8 cellular contexts compared by ENCODE assay signal in genomic region chr6:15254074-15254975, GRCh38. TPM values are rescaled to one million over a fixed set of nuclear protein-coding genes. Genes with fewer than 3 reads are reported as not detected.
DNase-seq lines count a peak whose midpoint lies in the region; ATAC-seq, FAIRE-seq and TF ChIP-seq lines count a peak whose summit lies in the region.

No MANE protein-coding gene starts in this region.

- no peaks in the 10 kb centered on the region for H3K9me3 ChIP-seq in heart right ventricle
- H3K9me3 ChIP-seq in kidney (ENCODE audit: control insufficient read depth in 1 of 2, low read length in 2 of 2), result no peaks in the 10 kb centered on the region

- no peak for FAIRE-seq in kidney (lab: Jason Lieb, UNC)

- no peaks in the 10 kb centered on the region for H3K27me3 Mint-ChIP-seq in T-helper 1 cell treated with Interleukin-12 subunit alpha and Interleukin-12 subunit beta and Interleukin-4 antibody, amounts not matched to agents 30 μg/mL and 1 μg/mL, for 36 hours (ENCODE audit: low read depth)
- H3K27me3 Mint-ChIP-seq in T-cell, result no peaks in the 10 kb centered on the region

- peak overlapping the region; percentile 15 for H3K4me3 Mint-ChIP-seq in T-helper 1 cell treated with Interleukin-12 subunit alpha and Interleukin-12 subunit beta and Interleukin-4 antibody, amounts not matched to agents 30 μg/mL and 1 μg/mL, for 36 hours
- H3K4me3 Mint-ChIP-seq in T-cell, result peak overlapping the region in 1 of 3 donors; percentile 99

- 92 to 93% methylated on average over 14 of the region's 14 CpGs for WGBS in heart right ventricle, 2 donors

- peaks cover 27% of the 10 kb centered on the region for H3K36me3 Mint-ChIP-seq in T-helper 1 cell treated with Interleukin-12 subunit alpha and Interleukin-12 subunit beta and Interleukin-4 antibody, amounts not matched to agents 30 μg/mL and 1 μg/mL, for 36 hours (ENCODE audit: low read depth)
- H3K36me3 Mint-ChIP-seq in T-cell, result peaks cover 9% of the 10 kb centered on the region

- peak overlapping the region in 1 of 10 donors; percentile 22 for H3K27ac ChIP-seq in heart right ventricle
- H3K27ac ChIP-seq in kidney (ENCODE audit: low read depth in 2 of 2, low read length in 2 of 2), result no peak overlapping the region

- H3K9ac ChIP-seq in kidney (ENCODE audit: low read length in 2 of 2), result no peak overlapping the region

- peaks cover 6 to 98% (median 72%) of the 10 kb centered on the region in 9 donors for H3K4me1 ChIP-seq in heart right ventricle
- H3K4me1 ChIP-seq in kidney (ENCODE audit: control insufficient read depth in 1 of 2, insufficient read depth in 1 of 2, low read depth in 1 of 2, low read length in 2 of 2), result peaks cover 9 to 25% of the 10 kb centered on the region in 2 donors

- H3K27ac Mint-ChIP-seq in T-helper 1 cell treated with Interleukin-12 subunit alpha and Interleukin-12 subunit beta and Interleukin-4 antibody, amounts not matched to agents 30 μg/mL and 1 μg/mL, for 36 hours, result peak overlapping the region; percentile 63
- H3K27ac Mint-ChIP-seq in T-cell, result peak overlapping the region; percentile 75 to 83

- intact Hi-C loops in heart right ventricle (cut with DNase I) (loop anchor here in 5 of 10 donors (10.0 kb wide), 5 partner anchors 120 to 820 kb away; no protein-coding TSS in a partner anchor), kidney (cut with DNase I) (no loop called here)

- TF ChIP-seq CTCF in heart right ventricle (IDR thresholded peaks at IDR 0.05) (peak in 3 of 9 donors; percentile 21 to 26 (median 24)), kidney (IDR thresholded peaks at IDR 0.05; ENCODE audit: borderline replicate concordance, extremely low read depth, insufficient read depth) (no peak)

- H3K36me3 ChIP-seq in heart right ventricle (no peaks in the 10 kb centered on the region), kidney (ENCODE audit: control insufficient read depth in 1 of 2, insufficient read depth in 2 of 2, low read length in 2 of 2) (no peaks in the 10 kb centered on the region)

- no peaks in the 10 kb centered on the region for H3K27me3 ChIP-seq in heart right ventricle

- CTCF ChIA-PET in T-cell (lab: Charles Lee), result interaction anchor here in 1 of 2 donors (0.7 kb wide), 1 partner anchor 42 kb away, joined by 3 read pairs; no protein-coding TSS in a partner anchor

- POLR2A ChIA-PET in T-cell (lab: Charles Lee), result interaction anchor here (0.6 to 0.7 kb wide), 2 partner anchors 182 to 616 kb away, joined by 4 to 10 read pairs; no protein-coding TSS in a partner anchor

- ATAC-seq in HG03025 (IDR thresholded peaks at IDR 0.05; ENCODE audit: low FRiP score, unreplicated experiment) (peak; percentile 39), T-cell (replicated peaks in 1 of 4) (no peak), heart right ventricle (no peak)

- peaks cover 78% of the 10 kb centered on the region for H3K4me1 Mint-ChIP-seq in T-helper 1 cell treated with Interleukin-12 subunit alpha and Interleukin-12 subunit beta and Interleukin-4 antibody, amounts not matched to agents 30 μg/mL and 1 μg/mL, for 36 hours (ENCODE audit: low read depth)
- peaks cover 98 to 100% (median 99%) of the 10 kb centered on the region in 3 donors for H3K4me1 Mint-ChIP-seq in T-cell

- no peak overlapping the region for H3K4me3 ChIP-seq in heart right ventricle
- H3K4me3 ChIP-seq in kidney (ENCODE audit: low read length in 2 of 2), result no peak overlapping the region

- H3K9me3 Mint-ChIP-seq in T-helper 1 cell treated with Interleukin-12 subunit alpha and Interleukin-12 subunit beta and Interleukin-4 antibody, amounts not matched to agents 30 μg/mL and 1 μg/mL, for 36 hours, result no peaks in the 10 kb centered on the region
- no peaks in the 10 kb centered on the region for H3K9me3 Mint-ChIP-seq in T-cell

- DNase-seq in T-helper 1 cell (no peak), T-cell (no peak), lung microvascular endothelial cell (ENCODE audit: low read depth in 2 of 2) (peak; percentile 22 to 37), heart right ventricle (no peak), kidney (no peak), A172 (ENCODE audit: low spot score) (no peak)

RNA-seq across cellular contexts. Expression of gene JARID2, which starts 8.5 kb away (rescaled TPM):
- total RNA-seq in T-cell, result 10 to 100 TPM; 19.8 to 27.9 (median 21.6) TPM
- 7.0 and 11.7 TPM in 2 replicates for total RNA-seq in lung microvascular endothelial cell
- 10 to 100 TPM in 4 of 10 donors, 1 to 10 TPM in 6; 5.8 to 11.6 (median 9.4) TPM for total RNA-seq in heart right ventricle
- 1 to 10 TPM; 2.3 to 5.1 TPM for polyA plus RNA-seq in heart right ventricle
- total RNA-seq in kidney, result 12.3 TPM
- 1.8 TPM for polyA plus RNA-seq in kidney (ENCODE audit: insufficient read depth, low read depth, low replicate concordance)
- total RNA-seq in A172 (2014; rRNA removed; shearing (Covaris generic)), result 4.8 and 5.4 TPM in 2 replicates

Comparison
In these comparisons a context has a peak if more than half of its experiments do, and no peak if none do; other contexts are left out.
1. DNase-seq: peak in lung microvascular endothelial cell (2 of 2); none in T-helper 1 cell (0 of 5), T-cell (0 of 34), heart right ventricle (0 of 2), kidney (single experiment) and A172 (single experiment).